In genomic region chr11:123300874-123301695, GRCh38 we compare ENCODE assay signal across 8 cellular contexts.
DNase-seq lines count a peak whose midpoint lies in the region; ATAC-seq and TF ChIP-seq lines count a peak whose summit lies in the region.

No MANE protein-coding gene starts in this region.

- H3K4me3 ChIP-seq in epithelial cell of proximal tubule (ENCODE audit: low read depth, low read length) (peak overlapping the region; percentile 42), skeletal muscle cell (ENCODE audit: low read depth, low read length) (peak overlapping the region; percentile 44)

- 0 out of 2 replicates have a peak, but pooled peaks have one; percentile 27 for TF ChIP-seq POLR2A in Raji (IDR thresholded peaks at IDR 0.05; ENCODE audit: insufficient read depth, low read depth, low read length)

- peak; percentile 31 for DNase-seq in DMS53 treated with DMSO at 0.1 percent for 48 hours (lab: John Stamatoyannopoulos, UW; ENCODE audit: unreplicated experiment)
- no peak for DNase-seq in DMS53 (lab: John Stamatoyannopoulos, UW)
- peak; percentile 50 for DNase-seq in epithelial cell of proximal tubule (ENCODE audit: low read depth)
- DNase-seq in skeletal muscle cell (ENCODE audit: low read depth): peak; percentile 40

- TF ChIP-seq CTCF in epithelial cell of proximal tubule (conservative IDR thresholded peaks at IDR 0.05; ENCODE audit: low read depth, low read length): no peak

- no peak for ATAC-seq in HG03097 (IDR thresholded peaks at IDR 0.05; ENCODE audit: low FRiP score, unreplicated experiment)
- no peak for ATAC-seq in esophagus mucosa
- no peak for ATAC-seq in HG03280 (IDR thresholded peaks at IDR 0.05; ENCODE audit: unreplicated experiment)
